9 cellular contexts compared by ENCODE assay signal in the genomic region with DNA sequence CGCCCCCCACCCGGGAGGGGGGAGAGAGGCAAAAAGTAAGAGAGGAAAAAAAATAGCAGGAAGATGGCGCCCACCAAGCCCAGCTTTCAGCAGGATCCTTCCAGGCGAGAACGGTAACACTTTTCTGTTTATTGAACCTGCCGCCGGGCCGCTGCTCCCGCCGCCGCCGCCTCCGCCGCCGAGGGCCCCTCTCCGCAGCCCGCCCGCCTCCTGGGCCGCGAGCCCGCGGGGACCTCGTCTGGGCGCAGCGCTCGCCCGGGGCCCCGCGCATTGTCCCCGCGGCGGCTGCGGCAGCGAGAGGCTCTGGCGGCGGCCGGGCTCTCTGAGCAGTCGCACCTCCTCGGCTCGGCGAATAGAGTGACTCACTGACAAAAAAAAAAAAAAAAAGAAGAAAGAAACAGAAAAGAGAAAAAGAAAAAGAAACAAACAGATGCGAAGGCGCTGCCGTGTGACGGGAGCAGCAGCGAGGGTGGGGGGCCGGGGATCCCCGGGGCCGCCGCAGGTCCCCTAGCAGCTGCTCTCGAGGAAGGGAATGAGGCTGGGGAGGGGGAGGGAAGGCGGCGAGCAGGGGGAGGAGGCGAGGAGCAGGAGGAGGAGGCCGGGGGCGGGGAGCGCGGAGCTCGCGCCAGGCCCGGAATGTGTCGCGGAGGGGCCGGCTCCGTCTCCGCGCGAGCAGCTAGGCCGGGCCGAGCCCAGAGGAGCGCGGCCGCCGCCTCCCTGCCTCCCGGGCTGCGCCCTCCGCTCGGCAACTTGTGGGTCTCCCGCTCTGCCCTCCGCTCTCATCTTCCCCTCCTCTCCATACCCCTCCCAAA. TPM values are rescaled to one million over a fixed set of nuclear protein-coding genes. Genes with fewer than 3 reads are reported as not detected.
DNase-seq lines count a peak whose midpoint lies in the region; TF ChIP-seq lines count a peak whose summit lies in the region.
"Had no signal": no experiment of that assay in that cellular context is flagged by ENCODE, and none has a peak within 500 bp of the region (broad histone marks: within the 10 kb centered on the region; RNA-seq: fewer than 3 reads in every experiment).

No MANE protein-coding gene starts in this region.

- H3K9ac ChIP-seq in HUES6 (ENCODE audit: low read length), result peak overlapping the region; percentile 58

- no peak for TF ChIP-seq POLR2A in suprapubic skin (IDR thresholded peaks at IDR 0.05)

- H3K4me3 ChIP-seq in HUES6 (ENCODE audit: low read depth, low read length) (peak overlapping the region; percentile 74), epithelial cell of proximal tubule (ENCODE audit: low read depth, low read length) (peak overlapping the region; percentile 60), suprapubic skin (peak overlapping the region; percentile 64)

- peaks cover 42% of the 10 kb centered on the region for H3K4me1 ChIP-seq in HUES6 (ENCODE audit: control insufficient read depth, insufficient read depth, low read length)
- peaks cover 20% of the 10 kb centered on the region for H3K4me1 ChIP-seq in suprapubic skin

- TF ChIP-seq CTCF in epithelial cell of proximal tubule (conservative IDR thresholded peaks at IDR 0.05; ENCODE audit: low read depth, low read length) (no peak), suprapubic skin (IDR thresholded peaks at IDR 0.05) (no peak)

- no peak for TF ChIP-seq EP300 in suprapubic skin (IDR thresholded peaks at IDR 0.05)

- WGBS in suprapubic skin, result under 1% methylated on average over 60 of the region's 80 CpGs

- H3K27me3 ChIP-seq in HUES6 (ENCODE audit: control insufficient read depth, insufficient read depth, low read length) (peaks cover 61% of the 10 kb centered on the region), suprapubic skin (peaks cover 23% of the 10 kb centered on the region)

- DNase-seq in NCI-H2081 (lab: John Stamatoyannopoulos, UW) (peak; percentile 82 to 84), NCI-H2081 treated with DMSO at 0.1 percent for 48 hours (lab: John Stamatoyannopoulos, UW) (no peak), T1000 (lab: John Stamatoyannopoulos, UW) (peak; percentile 49), epithelial cell of proximal tubule (ENCODE audit: low read depth) (no peak), mesenteric fat pad (ENCODE audit: low spot score) (peak; percentile 92), suprapubic skin (ENCODE audit: low spot score in 2 of 2) (peak; percentile 83), T-helper 9 cell (no peak)
- DNase-seq: DND-41 had no signal

- no peaks in the 10 kb centered on the region for H3K9me3 ChIP-seq in HUES6 (ENCODE audit: control insufficient read depth, insufficient read depth, low read depth, low read length)
- H3K9me3 ChIP-seq in suprapubic skin, result no peaks in the 10 kb centered on the region

- H3K36me3 ChIP-seq in HUES6 (ENCODE audit: control insufficient read depth, insufficient read depth, low read length), result no peaks in the 10 kb centered on the region
- no peaks in the 10 kb centered on the region for H3K36me3 ChIP-seq in suprapubic skin

- H3K27ac ChIP-seq in HUES6 (ENCODE audit: low read depth, low read length) (no peak overlapping the region), suprapubic skin (peak overlapping the region; percentile 87)

RNA-seq across cellular contexts. Expression of gene NPAS3, which starts 0.8 kb away (rescaled TPM):
- 0.07 and 0.35 TPM in 2 replicates for total RNA-seq in epithelial cell of proximal tubule
- total RNA-seq in mesenteric fat pad, result 3.6 TPM
- under 1 TPM in 3 of 4 donors, not detected in 1; 0.17 to 0.45 (median 0.29) TPM for total RNA-seq in suprapubic skin

Comparison
In these comparisons a context has a peak if more than half of its experiments do, and no peak if none do; other contexts are left out.
1. DNase-seq: peak in NCI-H2081 (2 of 2), T1000 (single experiment), mesenteric fat pad (single experiment) and suprapubic skin (2 of 2); none in NCI-H2081 treated with DMSO at 0.1 percent for 48 hours (single experiment), epithelial cell of proximal tubule (single experiment) and T-helper 9 cell (single experiment).
2. Peak in every context shown above with its lines, with median percentiles within 50 percentile points of each other: H3K4me3 ChIP-seq.